17 cellular contexts compared by ENCODE assay signal in genomic region chr3:38170722-38171121, GRCh38. TPM values are rescaled to one million over a fixed set of nuclear protein-coding genes. Genes with fewer than 3 reads are reported as not detected.
DNase-seq lines count a peak whose midpoint lies in the region; ATAC-seq, FAIRE-seq and TF ChIP-seq lines count a peak whose summit lies in the region.
"Had no signal": no experiment of that assay in that cellular context is flagged by ENCODE, and none has a peak within 500 bp of the region (broad histone marks: within the 10 kb centered on the region; RNA-seq: fewer than 3 reads in every experiment).

No MANE protein-coding gene starts in this region.

- peaks cover 94% of the 10 kb centered on the region for H3K4me1 Mint-ChIP-seq in HFFc6 (ENCODE audit: low read depth)
- H3K4me1 Mint-ChIP-seq in activated T-helper 17 cell treated with anti-CD3 and anti-CD28 coated beads, Interleukin-2, amount 50 U/mL, for 72 hours: peaks cover 72% of the 10 kb centered on the region
- peaks cover 81% of the 10 kb centered on the region for H3K4me1 Mint-ChIP-seq in stimulated activated effector memory CD8-positive, alpha-beta T cell treated with anti-CD3 and anti-CD28 coated beads, Interleukin-12 subunit alpha, Interleukin-12 subunit beta, amount 100 ng/mL, for 72 hours

- H4K20me1 ChIP-seq in keratinocyte (ENCODE audit: control insufficient read depth, extremely low read depth, insufficient read depth, low read length): peaks cover 4% of the 10 kb centered on the region

- H3K27me3 ChIP-seq in keratinocyte (ENCODE audit: control insufficient read depth, extremely low read depth, insufficient read depth, low read length): no peaks in the 10 kb centered on the region

- no peak overlapping the region for H3K9ac ChIP-seq in keratinocyte (ENCODE audit: control insufficient read depth, extremely low read depth, insufficient read depth, low read length)

- TF ChIP-seq CTCF in HFFc6 (IDR thresholded peaks at IDR 0.05): no peak
- no peak for TF ChIP-seq CTCF in keratinocyte (optimal IDR thresholded peaks at IDR 0.05 in 1 of 3, IDR thresholded peaks at IDR 0.05 in 1 of 3, conservative IDR thresholded peaks at IDR 0.05 in 1 of 3; ENCODE audit: extremely low read depth in 1 of 3, insufficient read depth in 2 of 3, low read length in 3 of 3)

- FAIRE-seq in keratinocyte (lab: Jason Lieb, UNC): no peak

- no peak overlapping the region; the same call in 1 of the 2 replicates for H3K4me3 Mint-ChIP-seq in HFFc6
- peak overlapping the region; percentile 34 for H3K4me3 Mint-ChIP-seq in activated T-helper 17 cell treated with anti-CD3 and anti-CD28 coated beads, Interleukin-2, amount 50 U/mL, for 72 hours
- H3K4me3 Mint-ChIP-seq in stimulated activated effector memory CD8-positive, alpha-beta T cell treated with anti-CD3 and anti-CD28 coated beads, Interleukin-12 subunit alpha, Interleukin-12 subunit beta, amount 100 ng/mL, for 72 hours: peak overlapping the region; percentile 13

- peaks cover 3% of the 10 kb centered on the region; the same call in 1 of the 2 replicates for H3K9me3 Mint-ChIP-seq in HFFc6
- H3K9me3 Mint-ChIP-seq in activated T-helper 17 cell treated with anti-CD3 and anti-CD28 coated beads, Interleukin-2, amount 50 U/mL, for 72 hours: no peaks in the 10 kb centered on the region
- H3K9me3 Mint-ChIP-seq in stimulated activated effector memory CD8-positive, alpha-beta T cell treated with anti-CD3 and anti-CD28 coated beads, Interleukin-12 subunit alpha, Interleukin-12 subunit beta, amount 100 ng/mL, for 72 hours: no peaks in the 10 kb centered on the region
- H3K9me3 Mint-ChIP-seq: CD4-positive, CD25-positive, alpha-beta regulatory T cell had no signal

- DNase-seq in HFFc6 (no peak), keratinocyte (ENCODE audit: low read depth, low spot score) (no peak), NCI-H146 treated with DMSO at 0.1 percent for 48 hours (lab: John Stamatoyannopoulos, UW; ENCODE audit: unreplicated experiment) (no peak), HuH-7.5 (ENCODE audit: low spot score) (no peak)
- no peak for DNase-seq in stimulated activated effector memory CD8-positive, alpha-beta T cell treated with anti-CD3 and anti-CD28 coated beads, Interleukin-12 subunit alpha, Interleukin-12 subunit beta, amount 100 ng/mL, for 72 hours (ENCODE audit: low spot score in 2 of 2)
- DNase-seq: Caco-2; CD4-positive, CD25-positive, alpha-beta regulatory T cell; DMS153; HCEC 1CT; NCI-H1436; NCI-H2081; NCI-H510A; NCI-H82; PC-9 had no signal

- H3K9me1 ChIP-seq in keratinocyte (ENCODE audit: control insufficient read depth, extremely low read depth, insufficient read depth, low read length): peaks cover 3% of the 10 kb centered on the region

- no peak for ATAC-seq in activated T-helper 17 cell treated with anti-CD3 and anti-CD28 coated beads, Interleukin-2, amount 50 U/mL, for 72 hours (replicated peaks)
- no peak for ATAC-seq in stimulated activated effector memory CD8-positive, alpha-beta T cell treated with anti-CD3 and anti-CD28 coated beads, Interleukin-12 subunit alpha, Interleukin-12 subunit beta, amount 100 ng/mL, for 72 hours
- no peak for ATAC-seq in GM18520 (IDR thresholded peaks at IDR 0.05; ENCODE audit: unreplicated experiment)

- peak overlapping the region; percentile 12 for H3K4me2 ChIP-seq in keratinocyte (ENCODE audit: control insufficient read depth, extremely low read depth, insufficient read depth, low read depth, low read length)
- H3K4me2 ChIP-seq: PC-9 had no signal

- H3K4me1 ChIP-seq in keratinocyte (ENCODE audit: control insufficient read depth, extremely low read depth, insufficient read depth, low read length): peaks cover 59% of the 10 kb centered on the region

- peaks cover 10% of the 10 kb centered on the region for H3K27me3 Mint-ChIP-seq in HFFc6 (ENCODE audit: insufficient read depth)
- H3K27me3 Mint-ChIP-seq in activated T-helper 17 cell treated with anti-CD3 and anti-CD28 coated beads, Interleukin-2, amount 50 U/mL, for 72 hours: no peaks in the 10 kb centered on the region
- H3K27me3 Mint-ChIP-seq: CD4-positive, CD25-positive, alpha-beta regulatory T cell had no signal

- H3K9me3 ChIP-seq in keratinocyte (ENCODE audit: control insufficient read depth, low read depth, low read length): no peaks in the 10 kb centered on the region
- H3K9me3 ChIP-seq: Caco-2 had no signal

- dilution Hi-C loops in keratinocyte (cut with MboI; ENCODE audit: extremely low pct_ligation_motif_present, low sequenced_read_pairs): no loop called here

- H2AFZ ChIP-seq in keratinocyte (ENCODE audit: control insufficient read depth, low read length): no peak overlapping the region
- H2AFZ ChIP-seq: PC-9 had no signal

- peak overlapping the region; percentile 15 for H3K27ac ChIP-seq in keratinocyte (ENCODE audit: control insufficient read depth, insufficient read depth, low read length)
- H3K27ac ChIP-seq: PC-9 had no signal

- peaks cover 0 to 2% of the 10 kb centered on the region in 2 experiments for H3K36me3 ChIP-seq in keratinocyte (ENCODE audit: control insufficient read depth in 2 of 2, extremely low read depth in 1 of 2, insufficient read depth in 2 of 2, low read length in 2 of 2)

- peak overlapping the region; percentile 80 for H3K27ac Mint-ChIP-seq in HFFc6
- peak overlapping the region; percentile 48 for H3K27ac Mint-ChIP-seq in activated T-helper 17 cell treated with anti-CD3 and anti-CD28 coated beads, Interleukin-2, amount 50 U/mL, for 72 hours
- peak overlapping the region; percentile 20 for H3K27ac Mint-ChIP-seq in stimulated activated effector memory CD8-positive, alpha-beta T cell treated with anti-CD3 and anti-CD28 coated beads, Interleukin-12 subunit alpha, Interleukin-12 subunit beta, amount 100 ng/mL, for 72 hours

- no peak overlapping the region for H3K4me3 ChIP-seq in keratinocyte (ENCODE audit: control insufficient read depth in 2 of 3, extremely low read depth in 1 of 3, insufficient read depth in 2 of 3, low read depth in 1 of 3, low read length in 3 of 3)
- H3K4me3 ChIP-seq: PC-9 had no signal

- peaks cover 94% of the 10 kb centered on the region for H3K79me2 ChIP-seq in keratinocyte (ENCODE audit: control insufficient read depth, insufficient read depth, low read length)

- peaks cover 21% of the 10 kb centered on the region for H3K36me3 Mint-ChIP-seq in HFFc6 (ENCODE audit: low read depth)
- peaks cover 53% of the 10 kb centered on the region for H3K36me3 Mint-ChIP-seq in activated T-helper 17 cell treated with anti-CD3 and anti-CD28 coated beads, Interleukin-2, amount 50 U/mL, for 72 hours (ENCODE audit: low read depth)
- peaks cover 44% of the 10 kb centered on the region for H3K36me3 Mint-ChIP-seq in stimulated activated effector memory CD8-positive, alpha-beta T cell treated with anti-CD3 and anti-CD28 coated beads, Interleukin-12 subunit alpha, Interleukin-12 subunit beta, amount 100 ng/mL, for 72 hours

RNA-seq across cellular contexts. Expression of gene OXSR1, which starts 5.4 kb away (rescaled TPM):
- total RNA-seq in HFFc6 (2021; fragmentation: NEBNext Ultra II Directional; extraction: Animal tissue kit (Norgen Biotek cat#: 25700)): 10 to 100 TPM; 48.5 to 54.3 (median 51.5) TPM
- 10 to 100 TPM; 77.8 to 78.4 TPM for total RNA-seq in activated T-helper 17 cell treated with anti-CD3 and anti-CD28 coated beads, Interleukin-2, amount 50 U/mL, for 72 hours
- 60.8 to 77.0 TPM (median 61.9 TPM) in 3 replicates for polyA plus RNA-seq in keratinocyte
- 29.8 TPM for polyA plus RNA-seq in keratinocyte (2011; ENCODE audit: low read depth)
- 44.6 and 75.2 TPM in 2 replicates for polyA plus RNA-seq in keratinocyte (2011; cell fraction: cytosol; rRNA removed)
- polyA plus RNA-seq in keratinocyte (2011; cell fraction: nucleus; rRNA removed): 83.6 and 108 TPM in 2 replicates
- 50.3 and 54.7 TPM in 2 replicates for polyA plus RNA-seq in keratinocyte (2012; ENCODE audit: low replicate concordance)
- 31.5 to 73.8 TPM (median 53.2 TPM) in 3 replicates for polyA minus RNA-seq in keratinocyte
- polyA minus RNA-seq in keratinocyte (2011; cell fraction: cytosol; rRNA and poly(A)+ RNA removed): 62.2 TPM
- 59.6 and 108 TPM in 2 replicates for polyA minus RNA-seq in keratinocyte (2011; cell fraction: nucleus; rRNA and poly(A)+ RNA removed)

RNA-seq across cellular contexts. Expression of gene MYD88, which starts 32.3 kb away (rescaled TPM):
- 10 to 100 TPM; 25.1 to 31.9 (median 28.4) TPM for total RNA-seq in HFFc6 (2021; fragmentation: NEBNext Ultra II Directional; extraction: Animal tissue kit (Norgen Biotek cat#: 25700))
- 10 to 100 TPM; 34.5 to 57.0 TPM for total RNA-seq in activated T-helper 17 cell treated with anti-CD3 and anti-CD28 coated beads, Interleukin-2, amount 50 U/mL, for 72 hours
- 44.0 to 72.8 TPM (median 46.2 TPM) in 3 replicates for polyA plus RNA-seq in keratinocyte
- 52.8 TPM for polyA plus RNA-seq in keratinocyte (2011; ENCODE audit: low read depth)
- 58.1 and 67.4 TPM in 2 replicates for polyA plus RNA-seq in keratinocyte (2011; cell fraction: cytosol; rRNA removed)
- polyA plus RNA-seq in keratinocyte (2011; cell fraction: nucleus; rRNA removed): 71.4 and 90.1 TPM in 2 replicates
- polyA plus RNA-seq in keratinocyte (2012; ENCODE audit: low replicate concordance): 34.0 and 52.2 TPM in 2 replicates
- polyA minus RNA-seq in keratinocyte: 92.9 to 153 TPM (median 123 TPM) in 3 replicates
- polyA minus RNA-seq in keratinocyte (2011; cell fraction: cytosol; rRNA and poly(A)+ RNA removed): 42.6 TPM
- 34.7 and 46.8 TPM in 2 replicates for polyA minus RNA-seq in keratinocyte (2011; cell fraction: nucleus; rRNA and poly(A)+ RNA removed)
- total RNA-seq: HT1080 had no signal

RNA-seq across cellular contexts. Expression of gene ACAA1, which starts 33.8 kb away (rescaled TPM):
- total RNA-seq in HFFc6 (2021; fragmentation: NEBNext Ultra II Directional; extraction: Animal tissue kit (Norgen Biotek cat#: 25700)): 10 to 100 TPM; 45.1 to 60.9 (median 52.1) TPM
- total RNA-seq in activated T-helper 17 cell treated with anti-CD3 and anti-CD28 coated beads, Interleukin-2, amount 50 U/mL, for 72 hours: 10 to 100 TPM; 67.5 to 82.8 TPM
- 81.4 to 125 TPM (median 85.3 TPM) in 3 replicates for polyA plus RNA-seq in keratinocyte
- 29.4 TPM for polyA plus RNA-seq in keratinocyte (2011; ENCODE audit: low read depth)
- 62.3 and 109 TPM in 2 replicates for polyA plus RNA-seq in keratinocyte (2011; cell fraction: cytosol; rRNA removed)
- polyA plus RNA-seq in keratinocyte (2011; cell fraction: nucleus; rRNA removed): 152 and 169 TPM in 2 replicates
- 47.3 and 77.6 TPM in 2 replicates for polyA plus RNA-seq in keratinocyte (2012; ENCODE audit: low replicate concordance)
- polyA minus RNA-seq in keratinocyte: 58.6 to 84.3 TPM (median 73.0 TPM) in 3 replicates
- polyA minus RNA-seq in keratinocyte (2011; cell fraction: cytosol; rRNA and poly(A)+ RNA removed): 81.5 TPM
- 42.1 and 47.1 TPM in 2 replicates for polyA minus RNA-seq in keratinocyte (2011; cell fraction: nucleus; rRNA and poly(A)+ RNA removed)

Comparison
In these comparisons a context has a peak if more than half of its experiments do, and no peak if none do; other contexts are left out.
1. H3K27ac Mint-ChIP-seq: peak in every context shown above with its lines; median percentile 80 in HFFc6; 48 in activated T-helper 17 cell treated with anti-CD3 and anti-CD28 coated beads, Interleukin-2, amount 50 U/mL, for 72 hours; 20 in stimulated activated effector memory CD8-positive, alpha-beta T cell treated with anti-CD3 and anti-CD28 coated beads, Interleukin-12 subunit alpha, Interleukin-12 subunit beta, amount 100 ng/mL, for 72 hours.